Comparison of ENCODE assay signal across 1 cellular context in genomic region chr12:64137117-64137516, GRCh38.
TF ChIP-seq lines count a peak whose summit lies in the region.

No MANE protein-coding gene starts in this region.

TF ChIP-seq in IMR-90, 13 proteins besides CTCF, POLR2A, EP300 and RAD21 (continued from another document):
- no peak for TF ChIP-seq ELK1 (IDR thresholded peaks at IDR 0.05; ENCODE audit: borderline replicate concordance, low read depth, low read length)
- no peak for TF ChIP-seq BHLHE40 (IDR thresholded peaks at IDR 0.05; ENCODE audit: low read depth, low read length)
- no peak for TF ChIP-seq MAFK (IDR thresholded peaks at IDR 0.05; ENCODE audit: low read depth, low read length)
- TF ChIP-seq SMC3 (IDR thresholded peaks at IDR 0.05; ENCODE audit: low read depth, low read length), result no peak
- no peak for TF ChIP-seq RFX5 (IDR thresholded peaks at IDR 0.05; ENCODE audit: low read depth, low read length)
- no peak for TF ChIP-seq MXI1 (IDR thresholded peaks at IDR 0.05; ENCODE audit: borderline replicate concordance, low read depth, low read length)
- TF ChIP-seq RCOR1 (IDR thresholded peaks at IDR 0.05; ENCODE audit: insufficient replicate concordance, low read length), result no peak
